ENCODE assay signal across 7 cellular contexts in genomic region chr12:26114720-26115406, GRCh38. TPM values are rescaled to one million over a fixed set of nuclear protein-coding genes. Genes with fewer than 3 reads are reported as not detected.
DNase-seq lines count a peak whose midpoint lies in the region; ATAC-seq lines count a peak whose summit lies in the region.

No MANE protein-coding gene starts in this region.

- H3K9me3 ChIP-seq in HUES48 (ENCODE audit: control insufficient read depth, insufficient read depth, low read length), result no peaks in the 10 kb centered on the region
- H3K9me3 ChIP-seq in iPS-18c (ENCODE audit: control insufficient read depth, insufficient read depth, low read length), result no peaks in the 10 kb centered on the region

- H3K9ac ChIP-seq in HUES48 (ENCODE audit: low read depth, low read length), result no peak overlapping the region

- H3K9me3 Mint-ChIP-seq in activated naive CD8-positive, alpha-beta T cell treated with anti-CD3 and anti-CD28 coated beads for 36 hours, result peaks cover 2% of the 10 kb centered on the region
- no peaks in the 10 kb centered on the region for H3K9me3 Mint-ChIP-seq in stimulated activated naive CD8-positive, alpha-beta T cell treated with anti-CD3 and anti-CD28 coated beads, Interleukin-15, amount 100 ng/mL, for 72 hours

- peaks cover 2% of the 10 kb centered on the region for H3K4me1 Mint-ChIP-seq in activated naive CD8-positive, alpha-beta T cell treated with anti-CD3 and anti-CD28 coated beads for 36 hours
- H3K4me1 Mint-ChIP-seq in stimulated activated naive CD8-positive, alpha-beta T cell treated with anti-CD3 and anti-CD28 coated beads, Interleukin-15, amount 100 ng/mL, for 72 hours, result peaks cover 13% of the 10 kb centered on the region

- peaks cover 45% of the 10 kb centered on the region for H3K27me3 ChIP-seq in HUES48 (ENCODE audit: control insufficient read depth, insufficient read depth, low read length)

- H3K36me3 ChIP-seq in HUES48 (ENCODE audit: control insufficient read depth, insufficient read depth, low read length), result no peaks in the 10 kb centered on the region

- peaks cover 42% of the 10 kb centered on the region for H3K4me1 ChIP-seq in HUES48 (ENCODE audit: control insufficient read depth, insufficient read depth, low read length)

- ATAC-seq in stimulated activated naive CD8-positive, alpha-beta T cell treated with anti-CD3 and anti-CD28 coated beads, Interleukin-15, amount 100 ng/mL, for 72 hours, result no peak
- ATAC-seq in HG03571 (IDR thresholded peaks at IDR 0.05; ENCODE audit: unreplicated experiment), result no peak

- peak overlapping the region; percentile 93 for H3K27ac ChIP-seq in HUES48 (ENCODE audit: low read depth, low read length)

- no peak for DNase-seq in activated naive CD8-positive, alpha-beta T cell treated with anti-CD3 and anti-CD28 coated beads for 36 hours
- DNase-seq in stimulated activated naive CD8-positive, alpha-beta T cell treated with anti-CD3 and anti-CD28 coated beads, Interleukin-15, amount 100 ng/mL, for 72 hours, result no peak
- DNase-seq in NCI-H82 (lab: John Stamatoyannopoulos, UW) (no peak), SHP77 treated with DMSO at 0.1 percent for 48 hours (lab: John Stamatoyannopoulos, UW) (no peak)

- no peaks in the 10 kb centered on the region for H3K36me3 Mint-ChIP-seq in activated naive CD8-positive, alpha-beta T cell treated with anti-CD3 and anti-CD28 coated beads for 36 hours

- peak overlapping the region; percentile 51 for H3K4me3 Mint-ChIP-seq in activated naive CD8-positive, alpha-beta T cell treated with anti-CD3 and anti-CD28 coated beads for 36 hours
- H3K4me3 Mint-ChIP-seq in stimulated activated naive CD8-positive, alpha-beta T cell treated with anti-CD3 and anti-CD28 coated beads, Interleukin-15, amount 100 ng/mL, for 72 hours, result peak overlapping the region; percentile 63 to 75

- peaks cover 41% of the 10 kb centered on the region for H3K27me3 Mint-ChIP-seq in activated naive CD8-positive, alpha-beta T cell treated with anti-CD3 and anti-CD28 coated beads for 36 hours
- peaks cover 69% of the 10 kb centered on the region for H3K27me3 Mint-ChIP-seq in stimulated activated naive CD8-positive, alpha-beta T cell treated with anti-CD3 and anti-CD28 coated beads, Interleukin-15, amount 100 ng/mL, for 72 hours

- peak overlapping the region; percentile 71 for H3K4me3 ChIP-seq in HUES48 (ENCODE audit: low read depth, low read length)
- H3K4me3 ChIP-seq in iPS-18c (ENCODE audit: insufficient read depth, low read depth, low read length), result peak overlapping the region; percentile 61

- no peak overlapping the region for H3K27ac Mint-ChIP-seq in activated naive CD8-positive, alpha-beta T cell treated with anti-CD3 and anti-CD28 coated beads for 36 hours
- H3K27ac Mint-ChIP-seq in stimulated activated naive CD8-positive, alpha-beta T cell treated with anti-CD3 and anti-CD28 coated beads, Interleukin-15, amount 100 ng/mL, for 72 hours, result peak overlapping the region in 1 of 2 donors; percentile 89

RNA-seq across cellular contexts. Expression of gene BHLHE41, which starts 10.0 kb away (rescaled TPM):
- not detected for total RNA-seq in activated naive CD8-positive, alpha-beta T cell treated with anti-CD3 and anti-CD28 coated beads for 36 hours
